In the genomic region with DNA sequence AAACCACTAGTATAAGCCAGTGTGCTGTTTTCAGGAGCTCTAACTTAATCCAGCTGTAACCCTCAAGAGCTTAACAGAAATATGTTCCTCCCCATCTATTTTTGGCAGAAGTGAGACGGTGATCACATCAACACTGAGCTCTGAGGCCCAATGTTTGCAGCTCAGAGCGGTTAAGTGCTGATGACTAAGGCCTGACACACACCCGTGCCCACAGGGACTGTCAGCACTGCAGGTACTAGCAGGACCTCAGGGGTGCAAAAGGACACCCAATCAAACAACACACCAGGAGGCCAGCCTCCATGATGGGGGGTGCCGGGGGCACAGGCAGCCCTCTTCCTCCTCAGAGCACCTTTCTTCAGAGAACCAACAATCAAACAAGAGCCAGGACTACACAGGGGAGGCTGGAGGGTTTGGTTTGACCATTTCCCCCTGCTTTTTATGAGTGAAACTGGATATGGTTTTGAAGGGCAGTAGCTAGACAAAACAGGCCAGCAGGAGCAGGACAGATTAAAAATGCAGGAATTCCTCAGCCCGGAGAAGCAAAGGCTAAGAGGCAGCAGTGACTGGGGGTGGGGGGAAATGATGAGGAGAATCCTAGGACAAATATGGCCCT, we compare ENCODE assay signal across 8 cellular contexts.
DNase-seq lines count a peak whose midpoint lies in the region; ATAC-seq, FAIRE-seq and TF ChIP-seq lines count a peak whose summit lies in the region.

No MANE protein-coding gene starts in this region.

- no peak for TF ChIP-seq CTCF in RWPE2 (IDR thresholded peaks at IDR 0.05; ENCODE audit: poor library complexity, severe bottlenecking)
- no peak for TF ChIP-seq CTCF in glutamatergic neuron (IDR thresholded peaks at IDR 0.05; ENCODE audit: partially characterized antibody, unreplicated experiment)
- no peak for TF ChIP-seq CTCF in psoas muscle (IDR thresholded peaks at IDR 0.05)
- no peak for TF ChIP-seq CTCF in uterus (IDR thresholded peaks at IDR 0.05)

- intact Hi-C loops in psoas muscle (cut with DNase I) (no loop called here), uterus (cut with DNase I; ENCODE audit: low total_unique reads) (no loop called here)

- ATAC-seq in HG03378 (IDR thresholded peaks at IDR 0.05; ENCODE audit: unreplicated experiment) (peak; percentile 73), RWPE2 (ENCODE audit: low read depth) (peak; percentile 99), psoas muscle (peak; percentile 97 to 99 (median 99))

- peak overlapping the region; percentile 80 for H3K27ac Mint-ChIP-seq in glutamatergic neuron (ENCODE audit: unreplicated experiment)

- H3K36me3 Mint-ChIP-seq in glutamatergic neuron (ENCODE audit: unreplicated experiment) = no peaks in the 10 kb centered on the region

- 23 to 28% (median 24%) methylated on average over 5 of the region's 5 CpGs for WGBS in psoas muscle, 3 donors

- peak; percentile 95 for DNase-seq in AG20443 (ENCODE audit: low spot score)
- DNase-seq in GM19239 (ENCODE audit: insufficient read length, low spot score) = peak; percentile 60
- peak; percentile 88 for DNase-seq in RWPE2 (ENCODE audit: low spot score)
- DNase-seq in activated gamma-delta T cell treated with Interleukin-2 at 50 U/mL for 16 hours = peak; percentile 84
- no peak for DNase-seq in glutamatergic neuron
- peak; percentile 82 to 88 for DNase-seq in psoas muscle
- DNase-seq in uterus = peak; percentile 69 to 83

- H3K36me3 ChIP-seq in RWPE2 (ENCODE audit: low read depth) = no peaks in the 10 kb centered on the region
- no peaks in the 10 kb centered on the region for H3K36me3 ChIP-seq in psoas muscle (ENCODE audit: insufficient read depth in 1 of 2, low read depth in 1 of 2)
- H3K36me3 ChIP-seq in uterus = no peaks in the 10 kb centered on the region

- H3K27me3 Mint-ChIP-seq in glutamatergic neuron (ENCODE audit: unreplicated experiment) = peaks cover 6% of the 10 kb centered on the region

- H3K4me1 ChIP-seq in RWPE2 (ENCODE audit: insufficient read depth, poor library complexity, severe bottlenecking) (peaks cover 38% of the 10 kb centered on the region), psoas muscle (peaks cover 83% of the 10 kb centered on the region), uterus (peaks cover 27 to 38% of the 10 kb centered on the region in 2 donors)

- H3K4me3 Mint-ChIP-seq in glutamatergic neuron (ENCODE audit: unreplicated experiment) = peak overlapping the region; percentile 62

- H3K4me3 ChIP-seq in RWPE2 (ENCODE audit: severe bottlenecking) = no peak overlapping the region
- H3K4me3 ChIP-seq in psoas muscle = no peak overlapping the region
- H3K4me3 ChIP-seq in uterus = no peak overlapping the region

- TF ChIP-seq POLR2A in uterus (IDR thresholded peaks at IDR 0.05) = peak in 1 of 2 donors; percentile 16

- peak overlapping the region; percentile 70 for H3K27ac ChIP-seq in RWPE2 (ENCODE audit: poor library complexity, severe bottlenecking)
- peak overlapping the region; percentile 86 for H3K27ac ChIP-seq in psoas muscle
- peak overlapping the region; percentile 78 to 97 for H3K27ac ChIP-seq in uterus

- H3K9me3 Mint-ChIP-seq in glutamatergic neuron (ENCODE audit: unreplicated experiment) = peaks cover 5% of the 10 kb centered on the region

- no peaks in the 10 kb centered on the region for H3K9me3 ChIP-seq in RWPE2 (ENCODE audit: severe bottlenecking)
- no peaks in the 10 kb centered on the region for H3K9me3 ChIP-seq in psoas muscle
- no peaks in the 10 kb centered on the region for H3K9me3 ChIP-seq in uterus

- FAIRE-seq in GM19239 (lab: Jason Lieb, UNC) = peak; percentile 87

- no peaks in the 10 kb centered on the region for H3K27me3 ChIP-seq in RWPE2 (ENCODE audit: insufficient read depth, poor library complexity, severe bottlenecking)
- H3K27me3 ChIP-seq in psoas muscle (ENCODE audit: insufficient read depth in 3 of 3, low read length in 2 of 3) = no peaks in the 10 kb centered on the region
- no peaks in the 10 kb centered on the region for H3K27me3 ChIP-seq in uterus

- peaks cover 76% of the 10 kb centered on the region for H3K4me1 Mint-ChIP-seq in glutamatergic neuron (ENCODE audit: low read depth, unreplicated experiment)
